ENCODE assay signal across 8 cellular contexts in the genomic region with DNA sequence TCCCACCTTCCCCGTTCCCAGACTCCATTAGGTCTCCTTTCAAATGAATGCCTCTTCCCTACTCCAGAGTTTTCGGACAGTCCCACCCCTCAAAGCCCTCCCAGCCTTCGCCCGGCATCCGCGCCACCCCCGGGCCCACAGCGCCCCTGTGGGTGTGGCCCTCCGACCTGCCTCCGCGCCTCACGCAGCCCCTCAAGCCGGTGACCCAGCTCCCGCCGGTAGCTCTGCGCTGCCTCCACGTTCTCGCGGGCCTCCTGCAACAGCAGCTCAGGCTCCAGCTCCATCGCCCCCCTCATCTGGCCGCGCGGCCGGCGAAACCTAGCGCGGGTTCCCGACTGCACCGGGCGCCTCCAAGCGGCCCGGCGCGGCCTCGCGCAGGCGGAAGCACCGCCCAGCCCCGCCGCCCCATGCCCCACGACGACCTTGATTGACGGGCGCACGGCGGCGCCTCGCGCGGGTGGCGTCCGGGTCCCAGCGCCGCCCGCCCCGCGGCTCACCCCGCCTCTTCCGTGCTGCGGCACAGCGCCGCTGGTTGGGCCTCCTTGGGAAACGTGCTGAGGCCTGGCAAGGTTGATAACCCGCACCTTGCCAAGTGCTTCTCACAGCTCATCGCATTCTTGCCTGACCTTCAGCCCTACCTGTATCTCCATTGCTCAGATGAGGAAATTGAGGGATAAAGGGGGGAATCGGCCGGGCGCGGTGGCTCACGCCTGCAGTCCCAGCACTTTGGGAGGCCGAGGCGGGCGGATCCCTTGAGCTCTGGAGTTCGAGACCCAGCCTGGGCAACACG. TPM values are rescaled to one million over a fixed set of nuclear protein-coding genes. Genes with fewer than 3 reads are reported as not detected.
DNase-seq lines count a peak whose midpoint lies in the region; ATAC-seq and TF ChIP-seq lines count a peak whose summit lies in the region.

A gene with protein sequence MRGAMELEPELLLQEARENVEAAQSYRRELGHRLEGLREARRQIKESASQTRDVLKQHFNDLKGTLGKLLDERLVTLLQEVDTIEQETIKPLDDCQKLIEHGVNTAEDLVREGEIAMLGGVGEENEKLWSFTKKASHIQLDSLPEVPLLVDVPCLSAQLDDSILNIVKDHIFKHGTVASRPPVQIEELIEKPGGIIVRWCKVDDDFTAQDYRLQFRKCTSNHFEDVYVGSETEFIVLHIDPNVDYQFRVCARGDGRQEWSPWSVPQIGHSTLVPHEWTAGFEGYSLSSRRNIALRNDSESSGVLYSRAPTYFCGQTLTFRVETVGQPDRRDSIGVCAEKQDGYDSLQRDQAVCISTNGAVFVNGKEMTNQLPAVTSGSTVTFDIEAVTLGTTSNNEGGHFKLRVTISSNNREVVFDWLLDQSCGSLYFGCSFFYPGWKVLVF (minus strand): TSS at position 337 of the 790 bp plus-strand sequence. CDS start 41 bp downstream, at position 296.

- no peak within 1 kb of the TSS for H3K23ac ChIP-seq in trophoblast cell (ENCODE audit: low read length)

- H3K27me3 ChIP-seq in cardiac muscle cell, result no peaks in the 10 kb centered on the region
- no peaks in the 10 kb centered on the region for H3K27me3 ChIP-seq in trophoblast cell (ENCODE audit: insufficient read depth, low read length)
- H3K27me3 ChIP-seq in tibial nerve, result no peaks in the 10 kb centered on the region

- peak within 1 kb of the TSS; percentile 80 for H2AK5ac ChIP-seq in trophoblast cell (ENCODE audit: low read length)

- TF ChIP-seq POLR2A in tibial nerve (IDR thresholded peaks at IDR 0.05), result peak; percentile 39 to 78

- ATAC-seq in HG02759 (IDR thresholded peaks at IDR 0.05; ENCODE audit: unreplicated experiment), result peak; percentile 94

- H3K9ac ChIP-seq in trophoblast cell (ENCODE audit: low read length), result peak within 1 kb of the TSS; percentile 82

- H4K8ac ChIP-seq in trophoblast cell (ENCODE audit: low read depth, low read length), result peak within 1 kb of the TSS; percentile 98

- H3K4ac ChIP-seq in trophoblast cell (ENCODE audit: low read depth, low read length), result peak within 1 kb of the TSS; percentile 96

- peak in 1 of 2 donors; percentile 75 for TF ChIP-seq EP300 in tibial nerve (IDR thresholded peaks at IDR 0.05)

- H3K79me1 ChIP-seq in trophoblast cell (ENCODE audit: low read length), result peaks cover 11% of the 10 kb centered on the region

- WGBS in trophoblast cell (ENCODE audit: extremely low coverage, insufficient coverage, insufficient read length), result no CpG with 5 or more reads among the region's 75 CpGs
- 8 to 19% methylated on average over 25 to 54 of the region's 75 CpGs for WGBS in tibial nerve, 2 donors

- H3K9me3 ChIP-seq in cardiac muscle cell (ENCODE audit: low read depth) (no peaks in the 10 kb centered on the region), trophoblast cell (ENCODE audit: insufficient read depth, low read depth, low read length) (no peaks in the 10 kb centered on the region), tibial nerve (no peaks in the 10 kb centered on the region)

- peak within 1 kb of the TSS; percentile 99 for H4K12ac ChIP-seq in trophoblast cell (ENCODE audit: low read depth, low read length)

- H2BK5ac ChIP-seq in trophoblast cell (ENCODE audit: low read depth, low read length, poor library complexity), result peak within 1 kb of the TSS; percentile 94

- peak within 1 kb of the TSS; percentile 68 for H3K4me2 ChIP-seq in trophoblast cell (ENCODE audit: low read length)

- H3K18ac ChIP-seq in trophoblast cell (ENCODE audit: low read length), result peak within 1 kb of the TSS; percentile 99

- H3K4me1 ChIP-seq in cardiac muscle cell (ENCODE audit: low read depth) (peaks cover 19% of the 10 kb centered on the region), trophoblast cell (ENCODE audit: control insufficient read depth in 1 of 2, insufficient read depth in 2 of 2, low read length in 2 of 2) (peaks cover 3 to 6% of the 10 kb centered on the region in 2 experiments), tibial nerve (peaks cover 0 to 40% (median 9%) of the 10 kb centered on the region in 4 donors)

- H3K79me2 ChIP-seq in trophoblast cell (ENCODE audit: control insufficient read depth, insufficient read depth, low read length, poor library complexity), result peaks cover 9% of the 10 kb centered on the region

- peak within 1 kb of the TSS; percentile 94 for H2AFZ ChIP-seq in trophoblast cell (ENCODE audit: insufficient read depth, low read length, poor library complexity)

- H4K91ac ChIP-seq in trophoblast cell (ENCODE audit: low read depth, low read length), result peak within 1 kb of the TSS; percentile 97

- H3K27ac ChIP-seq in cardiac muscle cell (peak within 1 kb of the TSS; percentile 83), trophoblast cell (ENCODE audit: low read depth, low read length) (peak within 1 kb of the TSS; percentile 94), tibial nerve (peak within 1 kb of the TSS; percentile 38 to 92 (median 84))

- peak within 1 kb of the TSS; percentile 88 for H2BK12ac ChIP-seq in trophoblast cell (ENCODE audit: low read length)

- H3K36me3 ChIP-seq in cardiac muscle cell (no peaks in the 10 kb centered on the region), trophoblast cell (ENCODE audit: control insufficient read depth in 1 of 2, insufficient read depth in 2 of 2, low read length in 2 of 2) (no peaks in the 10 kb centered on the region), tibial nerve (no peaks in the 10 kb centered on the region)

- H3K4me3 ChIP-seq in cardiac muscle cell (peak within 1 kb of the TSS; percentile 70), trophoblast cell (ENCODE audit: low read depth, low read length) (peak within 1 kb of the TSS; percentile 89), tibial nerve (peak within 1 kb of the TSS; percentile 61 to 100 (median 85))

- H3K14ac ChIP-seq in trophoblast cell (ENCODE audit: low read length), result peak within 1 kb of the TSS; percentile 99

- TF ChIP-seq CTCF in GM12873 (IDR thresholded peaks at IDR 0.05; ENCODE audit: insufficient read depth, low read depth, low read length, missing control alignments), result peak; percentile 51
- TF ChIP-seq CTCF in cardiac muscle cell (IDR thresholded peaks at IDR 0.05; ENCODE audit: low read depth, low read length), result peak; percentile 52
- TF ChIP-seq CTCF in tibial nerve (IDR thresholded peaks at IDR 0.05), result peak; percentile 53 to 85 (median 81)

- DNase-seq in NCI-H1417 (lab: John Stamatoyannopoulos, UW) (peak; percentile 93 to 94 (median 93)), SW 1271 (lab: John Stamatoyannopoulos, UW) (peak; percentile 54 to 78), cardiac muscle cell (ENCODE audit: low read depth in 1 of 2, low spot score in 1 of 2) (peak; percentile 95), trophoblast cell (peak; percentile 93 to 97), tibial nerve (ENCODE audit: low spot score in 2 of 2) (peak; percentile 60 to 68)
- peak; percentile 71 for DNase-seq in activated naive CD8-positive, alpha-beta T cell treated with anti-CD3 and anti-CD28 coated beads, Interleukin-2, amount 50 U/mL, for 16 hours (ENCODE audit: low read depth, low spot score)

- H2BK120ac ChIP-seq in trophoblast cell (ENCODE audit: insufficient read depth, low read length, poor library complexity), result peak within 1 kb of the TSS; percentile 93

RNA-seq across cellular contexts. Expression of the gene that starts here (rescaled TPM):
- total RNA-seq in cardiac muscle cell, result 11.1 and 11.9 TPM in 2 replicates
- polyA plus RNA-seq in cardiac muscle cell, result 19.9 and 24.1 TPM in 2 replicates
- 11.8 and 11.9 TPM in 2 replicates for polyA plus RNA-seq in trophoblast cell (2013)
- 10 to 100 TPM in 3 of 4 donors, 1 to 10 TPM in 1; 9.8 to 15.9 (median 13.2) TPM for total RNA-seq in tibial nerve

Comparison
In these comparisons a context has a peak if more than half of its experiments do, and no peak if none do; other contexts are left out.
1. Peak in every context shown above with its lines: DNase-seq, ATAC-seq, H3K4me3 ChIP-seq and H3K27ac ChIP-seq.